Comparison of ENCODE assay signal across 15 cellular contexts in the genomic region with DNA sequence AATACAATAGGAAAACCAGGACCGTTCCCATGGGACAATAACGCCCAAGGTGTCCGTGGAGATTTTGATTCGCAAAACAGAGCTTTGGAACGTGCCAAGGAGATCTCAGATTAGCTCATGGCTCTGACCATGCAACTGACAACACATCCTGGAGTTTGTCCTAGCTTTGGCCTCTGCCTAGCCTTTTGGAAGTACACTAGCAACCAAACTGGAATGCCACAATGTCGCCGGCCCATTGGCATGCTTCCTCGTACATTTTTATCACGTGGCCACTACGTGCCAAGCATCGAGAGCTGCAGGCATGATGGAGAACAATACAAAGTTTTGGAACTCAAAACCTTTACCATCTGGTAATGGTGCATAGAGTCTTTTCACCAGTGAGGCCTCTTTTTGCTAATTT.
"Had no signal": no experiment of that assay in that cellular context is flagged by ENCODE, and none has a peak within 500 bp of the region (broad histone marks: within the 10 kb centered on the region; RNA-seq: fewer than 3 reads in every experiment).

No MANE protein-coding gene starts in this region.

- H3K27ac ChIP-seq: colonic mucosa, hepatocyte, neural progenitor cell, thoracic aorta, upper lobe of left lung had no signal

- H3K9me3 ChIP-seq: colonic mucosa, mucosa of descending colon, thoracic aorta, upper lobe of left lung had no signal

- H3K27me3 ChIP-seq: colonic mucosa, hepatocyte, neural progenitor cell, upper lobe of left lung had no signal

- H3K4me2 ChIP-seq: hepatocyte, neural progenitor cell, smooth muscle cell had no signal

- H3K9ac ChIP-seq: neural progenitor cell had no signal

- H3K36me3 ChIP-seq: colonic mucosa, neural progenitor cell, thoracic aorta, upper lobe of left lung had no signal

- H2AFZ ChIP-seq: hepatocyte, neural progenitor cell had no signal

- DNase-seq: activated CD4-positive, alpha-beta T cell treated with anti-CD3 and anti-CD28 coated beads for 36 hours; activated CD4-positive, alpha-beta T cell treated with anti-CD3 and anti-CD28 coated beads, Interleukin-2, amount 50 U/mL, for 48 hours; central memory CD4-positive, alpha-beta T cell; colonic mucosa; left colon; mucosa of descending colon; naive B cell; stimulated activated CD4-positive, alpha-beta T cell treated with anti-CD3 and anti-CD28 coated beads, Interleukin-4, amount 100 ng/mL, for 24 hours; upper lobe of left lung had no signal

- ATAC-seq: activated CD4-positive, alpha-beta T cell treated with anti-CD3 and anti-CD28 coated beads for 36 hours; left colon; mucosa of descending colon; sciatic nerve; stimulated activated memory B cell treated with anti-CD40 and anti-IgM and Interleukin-4, amounts not matched to agents 10 μg/mL and 1 μg/mL and 100 μg/mL, for 72 hours had no signal

- H3K4me1 ChIP-seq: colonic mucosa, neural progenitor cell, upper lobe of left lung had no signal

- H3K4me3 ChIP-seq: colonic mucosa, hepatocyte, mucosa of descending colon, neural progenitor cell, smooth muscle cell, thoracic aorta, upper lobe of left lung had no signal
